Comparison of ENCODE assay signal across 7 cellular contexts in genomic region chr19:11881151-11881800, GRCh38. TPM values are rescaled to one million over a fixed set of nuclear protein-coding genes. Genes with fewer than 3 reads are reported as not detected.
DNase-seq lines count a peak whose midpoint lies in the region; ATAC-seq, FAIRE-seq and TF ChIP-seq lines count a peak whose summit lies in the region.

No MANE protein-coding gene starts in this region.

- ATAC-seq in HG02981 (IDR thresholded peaks at IDR 0.05; ENCODE audit: unreplicated experiment), result no peak

- no peak overlapping the region for H3K4me2 ChIP-seq in keratinocyte (ENCODE audit: control insufficient read depth, extremely low read depth, insufficient read depth, low read depth, low read length)

- in situ Hi-C loops in GM13976 (cut with MboI; ENCODE audit: low sequenced_read_pairs, unreplicated experiment), result no loop called here

- DNase-seq in GM13976 (ENCODE audit: low spot score) (peak; percentile 73), NCI-H2107 treated with DMSO at 0.1 percent for 48 hours (lab: John Stamatoyannopoulos, UW; ENCODE audit: unreplicated experiment) (peak; percentile 2), WERI-Rb-1 (peak; percentile 72), breast epithelium (ENCODE audit: low spot score in 2 of 2) (peak; percentile 26 to 61), keratinocyte (ENCODE audit: low read depth, low spot score) (no peak)
- peak; percentile 48 for DNase-seq in stimulated activated CD4-positive, alpha-beta T cell treated with anti-CD3 and anti-CD28 coated beads, Interleukin-2, amount 100 ng/mL, for 4 hours (ENCODE audit: low read depth)

- H4K20me1 ChIP-seq in keratinocyte (ENCODE audit: control insufficient read depth, extremely low read depth, insufficient read depth, low read length), result no peaks in the 10 kb centered on the region

- FAIRE-seq in keratinocyte (lab: Jason Lieb, UNC), result no peak

- no peak overlapping the region for H2AFZ ChIP-seq in keratinocyte (ENCODE audit: control insufficient read depth, low read length)

- intact Hi-C loops in breast epithelium (cut with DNase I; ENCODE audit: low total_unique reads), result no loop called here

- TF ChIP-seq CTCF in GM13976 (IDR thresholded peaks at IDR 0.05; ENCODE audit: borderline replicate concordance, control extremely low read depth, extremely low read depth, insufficient read depth, missing control alignments), result peak; percentile 40
- TF ChIP-seq CTCF in WERI-Rb-1 (IDR thresholded peaks at IDR 0.05; ENCODE audit: low read depth, low read length), result peak; percentile 84
- peak; percentile 17 to 71 (median 65) for TF ChIP-seq CTCF in breast epithelium (IDR thresholded peaks at IDR 0.05)
- peak; percentile 64 to 80 (median 77) for TF ChIP-seq CTCF in keratinocyte (optimal IDR thresholded peaks at IDR 0.05 in 1 of 3, IDR thresholded peaks at IDR 0.05 in 1 of 3, conservative IDR thresholded peaks at IDR 0.05 in 1 of 3; ENCODE audit: extremely low read depth in 1 of 3, insufficient read depth in 2 of 3, low read length in 3 of 3)

- no peaks in the 10 kb centered on the region for H3K79me2 ChIP-seq in keratinocyte (ENCODE audit: control insufficient read depth, insufficient read depth, low read length)

- no peak for TF ChIP-seq POLR2A in breast epithelium (IDR thresholded peaks at IDR 0.05)

- peaks cover 5% of the 10 kb centered on the region for H3K9me3 ChIP-seq in WERI-Rb-1 (ENCODE audit: severe bottlenecking)
- H3K9me3 ChIP-seq in breast epithelium, result no peaks in the 10 kb centered on the region
- no peaks in the 10 kb centered on the region for H3K9me3 ChIP-seq in keratinocyte (ENCODE audit: control insufficient read depth, low read depth, low read length)

- H3K9me1 ChIP-seq in keratinocyte (ENCODE audit: control insufficient read depth, extremely low read depth, insufficient read depth, low read length), result no peaks in the 10 kb centered on the region

- dilution Hi-C loops in keratinocyte (cut with MboI; ENCODE audit: extremely low pct_ligation_motif_present, low sequenced_read_pairs), result loop anchor here (5.0 kb wide), 1 partner anchor 34 kb away; the partner anchor contains the start of gene ZNF439

- H3K9ac ChIP-seq in keratinocyte (ENCODE audit: control insufficient read depth, extremely low read depth, insufficient read depth, low read length), result no peak overlapping the region

- H3K27ac ChIP-seq in WERI-Rb-1, result peak overlapping the region; percentile 58
- no peak overlapping the region for H3K27ac ChIP-seq in breast epithelium
- no peak overlapping the region for H3K27ac ChIP-seq in keratinocyte (ENCODE audit: control insufficient read depth, insufficient read depth, low read length)

- H3K4me1 ChIP-seq in breast epithelium, result no peaks in the 10 kb centered on the region
- H3K4me1 ChIP-seq in keratinocyte (ENCODE audit: control insufficient read depth, extremely low read depth, insufficient read depth, low read length), result no peaks in the 10 kb centered on the region

- H3K36me3 ChIP-seq in WERI-Rb-1 (no peaks in the 10 kb centered on the region), breast epithelium (no peaks in the 10 kb centered on the region), keratinocyte (ENCODE audit: control insufficient read depth in 2 of 2, extremely low read depth in 1 of 2, insufficient read depth in 2 of 2, low read length in 2 of 2) (no peaks in the 10 kb centered on the region)

- no peaks in the 10 kb centered on the region for H3K27me3 ChIP-seq in WERI-Rb-1 (ENCODE audit: insufficient read depth, low read depth, severe bottlenecking)
- H3K27me3 ChIP-seq in breast epithelium, result no peaks in the 10 kb centered on the region
- H3K27me3 ChIP-seq in keratinocyte (ENCODE audit: control insufficient read depth, extremely low read depth, insufficient read depth, low read length), result no peaks in the 10 kb centered on the region

- H3K4me3 ChIP-seq in WERI-Rb-1 (ENCODE audit: low read depth, low read length), result no peak overlapping the region
- H3K4me3 ChIP-seq in breast epithelium, result no peak overlapping the region
- no peak overlapping the region for H3K4me3 ChIP-seq in keratinocyte (ENCODE audit: control insufficient read depth in 2 of 3, extremely low read depth in 1 of 3, insufficient read depth in 2 of 3, low read depth in 1 of 3, low read length in 3 of 3)

RNA-seq across cellular contexts. Expression of gene ZNF69, which starts 6.3 kb away (rescaled TPM):
- total RNA-seq in breast epithelium, result 10 to 100 TPM; 16.3 to 26.1 (median 20.0) TPM
- 0.56 to 0.97 TPM (median 0.84 TPM) in 3 replicates for polyA plus RNA-seq in keratinocyte
- not detected for polyA plus RNA-seq in keratinocyte (2011; ENCODE audit: low read depth)
- polyA plus RNA-seq in keratinocyte (2011; cell fraction: cytosol; rRNA removed), result 0.62 and 0.96 TPM in 2 replicates
- polyA plus RNA-seq in keratinocyte (2011; cell fraction: nucleus; rRNA removed), result 1.8 and 2.0 TPM in 2 replicates
- polyA plus RNA-seq in keratinocyte (2012; ENCODE audit: low replicate concordance), result 0.87 TPM in 1 of 2 replicates, not detected in the other
- 0.33 to 2.4 TPM (median 1.9 TPM) in 3 replicates for polyA minus RNA-seq in keratinocyte
- 1.3 TPM for polyA minus RNA-seq in keratinocyte (2011; cell fraction: cytosol; rRNA and poly(A)+ RNA removed)
- polyA minus RNA-seq in keratinocyte (2011; cell fraction: nucleus; rRNA and poly(A)+ RNA removed), result 2.8 and 5.6 TPM in 2 replicates

RNA-seq across cellular contexts. Expression of gene ZNF439, which starts 32.8 kb away (rescaled TPM):
- total RNA-seq in breast epithelium, result 10 to 100 TPM in 2 of 3 donors, 1 to 10 TPM in 1; 5.1 to 20.8 (median 13.8) TPM
- 0.52 to 0.86 TPM (median 0.71 TPM) in 3 replicates for polyA plus RNA-seq in keratinocyte
- 2.6 TPM for polyA plus RNA-seq in keratinocyte (2011; ENCODE audit: low read depth)
- 0.31 and 0.84 TPM in 2 replicates for polyA plus RNA-seq in keratinocyte (2011; cell fraction: cytosol; rRNA removed)
- polyA plus RNA-seq in keratinocyte (2011; cell fraction: nucleus; rRNA removed), result 1.9 and 2.6 TPM in 2 replicates
- 0.45 and 1.8 TPM in 2 replicates for polyA plus RNA-seq in keratinocyte (2012; ENCODE audit: low replicate concordance)
- polyA minus RNA-seq in keratinocyte, result 0.26 to 0.61 TPM in 2 of 3 replicates, not detected in the other
- not detected for polyA minus RNA-seq in keratinocyte (2011; cell fraction: cytosol; rRNA and poly(A)+ RNA removed)
- 0.63 and 1.7 TPM in 2 replicates for polyA minus RNA-seq in keratinocyte (2011; cell fraction: nucleus; rRNA and poly(A)+ RNA removed)

RNA-seq across cellular contexts. Expression of gene ZNF700, which starts 43.6 kb away (rescaled TPM):
- total RNA-seq in breast epithelium, result 10 to 100 TPM; 13.8 to 32.9 (median 22.3) TPM
- 3.8 to 8.5 TPM (median 4.9 TPM) in 3 replicates for polyA plus RNA-seq in keratinocyte
- polyA plus RNA-seq in keratinocyte (2011; ENCODE audit: low read depth), result 2.3 TPM
- polyA plus RNA-seq in keratinocyte (2011; cell fraction: cytosol; rRNA removed), result 1.6 and 3.8 TPM in 2 replicates
- 15.7 and 17.3 TPM in 2 replicates for polyA plus RNA-seq in keratinocyte (2011; cell fraction: nucleus; rRNA removed)
- polyA plus RNA-seq in keratinocyte (2012; ENCODE audit: low replicate concordance), result 3.9 and 6.5 TPM in 2 replicates
- polyA minus RNA-seq in keratinocyte, result 1.2 to 10.3 TPM (median 3.4 TPM) in 3 replicates
- polyA minus RNA-seq in keratinocyte (2011; cell fraction: cytosol; rRNA and poly(A)+ RNA removed), result 1.9 TPM
- 6.0 and 12.5 TPM in 2 replicates for polyA minus RNA-seq in keratinocyte (2011; cell fraction: nucleus; rRNA and poly(A)+ RNA removed)
